ENCODE assay signal across 29 cellular contexts in genomic region chr19:56701895-56702294, GRCh38. TPM values are rescaled to one million over a fixed set of nuclear protein-coding genes. Genes with fewer than 3 reads are reported as not detected.
"Had no signal": no experiment of that assay in that cellular context is flagged by ENCODE, and none has a peak within 500 bp of the region (broad histone marks: within the 10 kb centered on the region; RNA-seq: fewer than 3 reads in every experiment).

No MANE protein-coding gene starts in this region.

- H3K4me1 ChIP-seq: stomach, suprapubic skin, testis, thyroid gland, tibial artery, tibial nerve, transverse colon, upper lobe of left lung, upper lobe of right lung, uterus, vagina had no signal

- H3K4me3 ChIP-seq: stomach, suprapubic skin, testis, thoracic aorta, thyroid gland, tibial artery, tibial nerve, transverse colon, upper lobe of left lung, upper lobe of right lung, uterus, vagina had no signal

- H3K27ac ChIP-seq: stomach, suprapubic skin, testis, thoracic aorta, thyroid gland, tibial artery, tibial nerve, transverse colon, upper lobe of left lung, upper lobe of right lung, uterus, vagina had no signal

- DNase-seq: stimulated activated CD4-positive, alpha-beta T cell treated with anti-CD3 and anti-CD28 coated beads, Interleukin-2, amount 100 ng/mL, for 48 hours; stimulated activated CD4-positive, alpha-beta T cell treated with anti-CD3 and anti-CD28 coated beads, Interleukin-4, amount 100 ng/mL, for 1 hour; stimulated activated CD4-positive, alpha-beta T cell treated with anti-CD3 and anti-CD28 coated beads, Interleukin-4, amount 100 ng/mL, for 24 hours; stimulated activated CD4-positive, alpha-beta T cell treated with anti-CD3 and anti-CD28 coated beads, Interleukin-4, amount 100 ng/mL, for 4 hours; stimulated activated CD8-positive, alpha-beta memory T cell treated with anti-CD3 and anti-CD28 coated beads, Interleukin-4, amount 100 ng/mL, for 48 hours; stimulated activated naive B cell treated with anti-CD40 and anti-IgM and Interleukin-4, amounts not matched to agents 10 μg/mL and 1 μg/mL and 100 μg/mL, for 72 hours; stimulated activated naive CD4-positive, alpha-beta T cell; stimulated activated naive CD4-positive, alpha-beta T cell treated with Interleukin-2 at 50 U/mL for 16 hours; stimulated activated naive CD8-positive, alpha-beta T cell treated with anti-CD3 and anti-CD28 coated beads, Interleukin-15, amount 100 ng/mL, for 72 hours; stimulated activated naive CD8-positive, alpha-beta T cell treated with anti-CD3 and anti-CD28 coated beads, Interleukin-15, Interleukin-2, amounts not matched to agents 100 U/mL and 50 U/mL, for 24 hours; stomach; substantia nigra; testis; thyroid gland; tibial artery; transverse colon; trophoblast cell; upper lobe of left lung; upper lobe of right lung; uterus had no signal

- H3K9me3 ChIP-seq: testis, thoracic aorta, thyroid gland, uterus, vagina had no signal

- H3K27me3 ChIP-seq: stomach, suprapubic skin, testis, thyroid gland, tibial artery, tibial nerve, transverse colon, upper lobe of left lung, upper lobe of right lung, uterus, vagina had no signal

- H3K36me3 ChIP-seq: stomach, suprapubic skin, thoracic aorta, thyroid gland, tibial artery, tibial nerve, transverse colon, upper lobe of left lung, upper lobe of right lung, uterus, vagina had no signal

- FAIRE-seq: urothelium cell line had no signal

- ATAC-seq: stimulated activated effector memory CD8-positive, alpha-beta T cell treated with anti-CD3 and anti-CD28 coated beads, Interleukin-12 subunit alpha, Interleukin-12 subunit beta, amount 100 ng/mL, for 72 hours; stimulated activated memory B cell treated with anti-CD40 and anti-IgM and Interleukin-4, amounts not matched to agents 10 μg/mL and 1 μg/mL and 100 μg/mL, for 72 hours; stimulated activated naive B cell treated with anti-CD40 and anti-IgM and Interleukin-4, amounts not matched to agents 10 μg/mL and 1 μg/mL and 100 μg/mL, for 72 hours; stimulated activated naive CD8-positive, alpha-beta T cell treated with anti-CD3 and anti-CD28 coated beads, Interleukin-15, amount 100 ng/mL, for 72 hours; stimulated activated naive CD8-positive, alpha-beta T cell treated with anti-CD3 and anti-CD28 coated beads, Interleukin-15, Interleukin-2, amounts not matched to agents 100 U/mL and 50 U/mL, for 24 hours; upper lobe of right lung had no signal

RNA-seq across cellular contexts. Expression of gene SMIM17, which starts 58.9 kb away (rescaled TPM):
- total RNA-seq: subcutaneous adipose tissue, thyroid gland, transverse colon, upper lobe of right lung, ureter had no signal
